Comparison of ENCODE assay signal across 9 cellular contexts in genomic region chr16:68902376-68903345, GRCh38. TPM values are rescaled to one million over a fixed set of nuclear protein-coding genes. Genes with fewer than 3 reads are reported as not detected.
A peak's percentile ranks its signal among the peaks of the same experiment; 100 is the strongest.
DNase-seq lines count a peak whose midpoint lies in the region; ATAC-seq, FAIRE-seq and TF ChIP-seq lines count a peak whose summit lies in the region.
"Had no signal": no experiment of that assay in that cellular context is flagged by ENCODE, and none has a peak within 500 bp of the region (broad histone marks: within the 10 kb centered on the region; RNA-seq: fewer than 3 reads in every experiment).

No MANE protein-coding gene starts in this region.

- no peak overlapping the region for H3K4me2 ChIP-seq in KMS-11

- H3K4me1 ChIP-seq in KMS-11 (ENCODE audit: low read depth, poor library complexity, severe bottlenecking) (no peaks in the 10 kb centered on the region), NT2/D1 (ENCODE audit: insufficient read depth, insufficient read length) (no peaks in the 10 kb centered on the region), lower lobe of right lung (peaks cover 4% of the 10 kb centered on the region)

- no peak overlapping the region for H3K9ac ChIP-seq in KMS-11
- H3K9ac ChIP-seq in NT2/D1 (ENCODE audit: insufficient read length, low read depth): no peak overlapping the region

- peak; percentile 52 for TF ChIP-seq CTCF in KMS-11 (conservative IDR thresholded peaks at IDR 0.05; ENCODE audit: low read depth, low read length)
- TF ChIP-seq CTCF in lower lobe of right lung (IDR thresholded peaks at IDR 0.05): peak; percentile 66

- no peak overlapping the region for H2AFZ ChIP-seq in KMS-11 (ENCODE audit: low read depth)

- no peak for FAIRE-seq in GM12892 (lab: Jason Lieb, UNC)

- no peaks in the 10 kb centered on the region for H4K20me1 ChIP-seq in KMS-11 (ENCODE audit: insufficient read depth)

- no peak overlapping the region for H3K27ac ChIP-seq in KMS-11
- H3K27ac ChIP-seq in lower lobe of right lung: no peak overlapping the region

- ATAC-seq in lower lobe of right lung (peak; percentile 80 to 92), GM21717 (IDR thresholded peaks at IDR 0.05; ENCODE audit: unreplicated experiment) (no peak)

- no peaks in the 10 kb centered on the region for H3K79me2 ChIP-seq in KMS-11 (ENCODE audit: insufficient read depth, low read depth)

- TF ChIP-seq POLR2A in GM12892 (IDR thresholded peaks at IDR 0.05; ENCODE audit: low read depth, low read length): no peak

- H3K36me3 ChIP-seq in KMS-11 (ENCODE audit: insufficient read depth) (no peaks in the 10 kb centered on the region), NT2/D1 (ENCODE audit: insufficient read depth, insufficient read length, low read length) (peaks cover 22% of the 10 kb centered on the region), lower lobe of right lung (peaks cover 18% of the 10 kb centered on the region)

- H3K4me3 ChIP-seq in KMS-11 (IDR thresholded peaks at IDR 0.05; ENCODE audit: insufficient read depth, low read depth, low read length) (no peak overlapping the region), NT2/D1 (ENCODE audit: insufficient read length, low read depth) (no peak overlapping the region), lower lobe of right lung (no peak overlapping the region)

- intact Hi-C loops in lower lobe of right lung (cut with DNase I): no loop called here

- H3K9me3 ChIP-seq in NT2/D1 (ENCODE audit: insufficient read depth, low read length) (no peaks in the 10 kb centered on the region), lower lobe of right lung (no peaks in the 10 kb centered on the region)

- DNase-seq in DMS79 treated with DMSO at 0.1 percent for 48 hours (lab: John Stamatoyannopoulos, UW): peak; percentile 93
- peak; percentile 67 for DNase-seq in NT2/D1 (ENCODE audit: low read depth, low spot score)
- DNase-seq in dedifferentiated amniotic fluid mesenchymal stem cell (ENCODE audit: extremely low spot score): peak; percentile 61
- no peak for DNase-seq in lower lobe of right lung
- no peak for DNase-seq in GM12892 (ENCODE audit: insufficient read length)
- DNase-seq in stimulated activated CD4-positive, alpha-beta T cell treated with anti-CD3 and anti-CD28 coated beads, Interleukin-12 subunit alpha, Interleukin-12 subunit beta, amount 100 ng/mL, for 4 hours: no peak
- DNase-seq: naive B cell had no signal

- H3K27me3 ChIP-seq in KMS-11 (ENCODE audit: insufficient read depth, low read depth): no peaks in the 10 kb centered on the region
- no peaks in the 10 kb centered on the region for H3K27me3 ChIP-seq in NT2/D1 (ENCODE audit: insufficient read depth, insufficient read length)
- no peaks in the 10 kb centered on the region for H3K27me3 ChIP-seq in lower lobe of right lung (ENCODE audit: low read depth)

RNA-seq across cellular contexts. Expression of gene TANGO6, which starts 59.3 kb away (rescaled TPM):
- total RNA-seq in lower lobe of right lung: 20.4 TPM
- polyA plus RNA-seq in GM12892 (2012; ENCODE audit: missing spikeins): 7.2 TPM

Comparison
In these comparisons a context has a peak if more than half of its experiments do, and no peak if none do; other contexts are left out.
1. DNase-seq: peak in DMS79 treated with DMSO at 0.1 percent for 48 hours (single experiment), NT2/D1 (single experiment) and dedifferentiated amniotic fluid mesenchymal stem cell (single experiment); none in lower lobe of right lung (single experiment), GM12892 (single experiment) and stimulated activated CD4-positive, alpha-beta T cell treated with anti-CD3 and anti-CD28 coated beads, Interleukin-12 subunit alpha, Interleukin-12 subunit beta, amount 100 ng/mL, for 4 hours (single experiment).